17 cellular contexts compared by ENCODE assay signal in genomic region chr21:31078796-31079195, GRCh38. TPM values are rescaled to one million over a fixed set of nuclear protein-coding genes. Genes with fewer than 3 reads are reported as not detected.
DNase-seq lines count a peak whose midpoint lies in the region; ATAC-seq and TF ChIP-seq lines count a peak whose summit lies in the region.
"Had no signal": no experiment of that assay in that cellular context is flagged by ENCODE, and none has a peak within 500 bp of the region (broad histone marks: within the 10 kb centered on the region; RNA-seq: fewer than 3 reads in every experiment).

No MANE protein-coding gene starts in this region.

- peaks cover 15% of the 10 kb centered on the region; the same call in 1 of the 2 replicates for H3K9me3 Mint-ChIP-seq in WTC11
- H3K9me3 Mint-ChIP-seq: activated T-cell treated with anti-CD3 and anti-CD28 coated beads, Interleukin-2, amount 50 U/mL, for 24 hours had no signal

- CTCF ChIA-PET in WTC11 (lab: Charles Lee) = interaction anchor here (0.6 kb wide), 1 partner anchor 247 kb away, joined by 3 read pairs; no protein-coding TSS in a partner anchor

- no peaks in the 10 kb centered on the region for H3K36me3 ChIP-seq in esophagus muscularis mucosa

- POLR2A ChIA-PET in WTC11 (lab: Charles Lee) = no interaction called here

- H3K27me3 ChIP-seq in esophagus muscularis mucosa (no peaks in the 10 kb centered on the region), foreskin keratinocyte (no peaks in the 10 kb centered on the region)

- no peak overlapping the region for H3K27ac Mint-ChIP-seq in WTC11
- H3K27ac Mint-ChIP-seq: activated T-cell treated with anti-CD3 and anti-CD28 coated beads, Interleukin-2, amount 50 U/mL, for 24 hours had no signal

- H3K27me3 Mint-ChIP-seq in WTC11 (ENCODE audit: low read depth) = no peaks in the 10 kb centered on the region

- no peak overlapping the region for H3K4me3 ChIP-seq in esophagus muscularis mucosa

- TF ChIP-seq EP300 in esophagus muscularis mucosa (IDR thresholded peaks at IDR 0.05) = no peak

- H3K4me3 Mint-ChIP-seq in WTC11 = no peak overlapping the region
- H3K4me3 Mint-ChIP-seq: activated T-cell treated with anti-CD3 and anti-CD28 coated beads, Interleukin-2, amount 50 U/mL, for 24 hours had no signal

- H3K9me3 ChIP-seq in esophagus muscularis mucosa = no peaks in the 10 kb centered on the region

- TF ChIP-seq POLR2A in esophagus muscularis mucosa (IDR thresholded peaks at IDR 0.05; ENCODE audit: low read depth) = no peak

- intact Hi-C loops in esophagus muscularis mucosa (cut with DNase I) = no loop called here

- H3K4me1 Mint-ChIP-seq in WTC11 = no peaks in the 10 kb centered on the region

- peak; percentile 53 for DNase-seq in esophagus muscularis mucosa (ENCODE audit: extremely low spot score)
- DNase-seq in NCI-H748 treated with DMSO at 0.1 percent for 48 hours (lab: John Stamatoyannopoulos, UW) = no peak
- DNase-seq in foreskin keratinocyte = no peak
- DNase-seq in WTC11 (ENCODE audit: low spot score) = no peak
- no peak for DNase-seq in NCI-H2107 treated with DMSO at 0.1 percent for 48 hours (lab: John Stamatoyannopoulos, UW; ENCODE audit: unreplicated experiment)
- DNase-seq: activated T-cell treated with anti-CD3 and anti-CD28 coated beads, Interleukin-2, amount 50 U/mL, for 24 hours; Karpas-422; NCI-H2171; stimulated activated CD4-positive, alpha-beta T cell treated with anti-CD3 and anti-CD28 coated beads, Interleukin-2, amount 100 ng/mL, for 48 hours; T1000 had no signal

- no peak overlapping the region for H3K27ac ChIP-seq in esophagus muscularis mucosa (replicated peaks in 1 of 4)
- no peak overlapping the region for H3K27ac ChIP-seq in foreskin keratinocyte
- H3K27ac ChIP-seq: epithelial cell of prostate, parathyroid adenoma had no signal

- WGBS in esophagus muscularis mucosa = 69% methylated on average over 4 of the region's 4 CpGs

- H3K4me1 ChIP-seq in esophagus muscularis mucosa (no peaks in the 10 kb centered on the region), foreskin keratinocyte (no peaks in the 10 kb centered on the region)
- H3K4me1 ChIP-seq: parathyroid adenoma had no signal

- no peaks in the 10 kb centered on the region for H3K36me3 Mint-ChIP-seq in WTC11

- ATAC-seq in GM18868 (IDR thresholded peaks at IDR 0.05; ENCODE audit: unreplicated experiment) (peak; percentile 87), GM21381 (IDR thresholded peaks at IDR 0.05; ENCODE audit: unreplicated experiment) (peak; percentile 69), HG03108 (IDR thresholded peaks at IDR 0.05; ENCODE audit: unreplicated experiment) (peak; percentile 62), foreskin keratinocyte (no peak), WTC11 (no peak)
- ATAC-seq: Panc1 had no signal

- TF ChIP-seq CTCF in esophagus muscularis mucosa (IDR thresholded peaks at IDR 0.05) (no peak), foreskin keratinocyte (conservative IDR thresholded peaks at IDR 0.05) (no peak), WTC11 (IDR thresholded peaks at IDR 0.05) (no peak)

TF ChIP-seq in WTC11, 78 proteins besides CTCF, POLR2A, EP300 and RAD21:
- TF ChIP-seq EMX1 (CRISPR knock-in tag; IDR thresholded peaks at IDR 0.05) (no peak), MAX (CRISPR knock-in tag; IDR thresholded peaks at IDR 0.05) (no peak), MYBL2 (CRISPR knock-in tag; IDR thresholded peaks at IDR 0.05) (no peak), SMAD3 (CRISPR knock-in tag; IDR thresholded peaks at IDR 0.05; ENCODE audit: borderline replicate concordance) (no peak), ZNF425 (CRISPR knock-in tag; conservative IDR thresholded peaks at IDR 0.05) (no peak), ETV6 (CRISPR knock-in tag; IDR thresholded peaks at IDR 0.05) (no peak), ZMAT4 (CRISPR knock-in tag; IDR thresholded peaks at IDR 0.05) (no peak)

RNA-seq across cellular contexts. Expression of gene KRTAP19-8, which starts 40.5 kb away (rescaled TPM):
- not detected for total RNA-seq in esophagus muscularis mucosa
- not detected in 2 replicates for total RNA-seq in foreskin keratinocyte
- not detected in 2 replicates for polyA plus RNA-seq in foreskin keratinocyte
- total RNA-seq in WTC11 (2021) = not detected in 3 replicates
- total RNA-seq: bronchial epithelial cell had no signal

Comparison
In these comparisons a context has a peak if more than half of its experiments do, and no peak if none do; other contexts are left out.
1. ATAC-seq: peak in GM18868 (single experiment), GM21381 (single experiment) and HG03108 (single experiment); none in foreskin keratinocyte (single experiment) and WTC11 (single experiment).